In the genomic region with DNA sequence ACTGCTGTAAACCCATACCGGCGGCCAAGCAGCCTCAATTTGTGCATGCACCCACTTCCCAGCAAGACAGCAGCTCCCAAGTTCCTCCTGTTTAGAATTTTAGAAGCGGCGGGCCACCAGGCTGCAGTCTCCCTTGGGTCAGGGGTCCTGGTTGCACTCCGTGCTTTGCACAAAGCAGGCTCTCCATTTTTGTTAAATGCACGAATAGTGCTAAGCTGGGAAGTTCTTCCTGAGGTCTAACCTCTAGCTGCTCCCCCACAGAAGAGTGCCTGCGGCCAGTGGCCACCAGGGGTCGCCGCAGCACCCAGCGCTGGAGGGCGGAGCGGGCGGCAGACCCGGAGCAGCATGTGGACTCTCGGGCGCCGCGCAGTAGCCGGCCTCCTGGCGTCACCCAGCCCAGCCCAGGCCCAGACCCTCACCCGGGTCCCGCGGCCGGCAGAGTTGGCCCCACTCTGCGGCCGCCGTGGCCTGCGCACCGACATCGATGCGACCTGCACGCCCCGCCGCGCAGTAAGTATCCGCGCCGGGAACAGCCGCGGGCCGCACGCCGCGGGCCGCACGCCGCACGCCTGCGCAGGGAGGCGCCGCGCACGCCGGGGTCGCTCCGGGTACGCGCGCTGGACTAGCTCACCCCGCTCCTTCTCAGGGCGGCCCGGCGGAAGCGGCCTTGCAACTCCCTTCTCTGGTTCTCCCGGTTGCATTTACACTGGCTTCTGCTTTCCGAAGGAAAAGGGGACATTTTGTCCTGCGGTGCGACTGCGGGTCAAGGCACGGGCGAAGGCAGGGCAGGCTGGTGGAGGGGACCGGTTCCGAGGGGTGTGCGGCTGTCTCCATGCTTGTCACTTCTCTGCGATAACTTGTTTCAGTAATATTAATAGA, we compare ENCODE assay signal across 1 cellular context.
A peak's percentile ranks its signal among the peaks of the same experiment; 100 is the strongest.
TF ChIP-seq lines count a peak whose summit lies in the region.

A gene (plus strand): TSS at position 315 of the 879 bp plus-strand sequence. CDS start 31 bp downstream, at position 346.

TF ChIP-seq in HepG2, 621 proteins besides CTCF, POLR2A, EP300 and RAD21 (continued from another document and continues in another):
- TF ChIP-seq NBN (conservative IDR thresholded peaks at IDR 0.05) (no peak), TP53 (CRISPR knock-in tag; conservative IDR thresholded peaks at IDR 0.05) (0 out of 2 replicates have a peak, but pooled peaks have one; percentile 47), ZNF451 (CRISPR knock-in tag; IDR thresholded peaks at IDR 0.05) (peak; percentile 33; the same call in 1 of the 2 replicates), ZNF383 (CRISPR knock-in tag; IDR thresholded peaks at IDR 0.05; ENCODE audit: borderline replicate concordance) (no peak), ARHGAP35 (CRISPR knock-in tag; IDR thresholded peaks at IDR 0.05; ENCODE audit: borderline replicate concordance) (no peak), GTF2F1 (IDR thresholded peaks at IDR 0.05; ENCODE audit: low read length) (no peak), ZSCAN29 (CRISPR knock-in tag; conservative IDR thresholded peaks at IDR 0.05) (no peak), NR2F6 (IDR thresholded peaks at IDR 0.05) (0 out of 2 replicates have a peak, but pooled peaks have one; percentile 8), NR2F6 (CRISPR knock-in tag; IDR thresholded peaks at IDR 0.05) (peak; percentile 39; the same call in 1 of the 2 replicates), RNF2 (conservative IDR thresholded peaks at IDR 0.05; ENCODE audit: low read depth) (peak; percentile 88), ZNF891 (CRISPR knock-in tag; IDR thresholded peaks at IDR 0.05) (peak; percentile 34; the same call in 1 of the 2 replicates), RAD51 (IDR thresholded peaks at IDR 0.05; ENCODE audit: borderline replicate concordance) (no peak), PHF5A (CRISPR knock-in tag; IDR thresholded peaks at IDR 0.05; ENCODE audit: low read depth, unreplicated experiment) (peak; percentile 74), ATRX (CRISPR knock-in tag; IDR thresholded peaks at IDR 0.05; ENCODE audit: borderline replicate concordance) (no peak), ARNTL (CRISPR knock-in tag; IDR thresholded peaks at IDR 0.05) (0 out of 2 replicates have a peak, but pooled peaks have one; percentile 34), KDM2A (CRISPR knock-in tag; IDR thresholded peaks at IDR 0.05; ENCODE audit: borderline replicate concordance, low read depth) (peak; percentile 88), ZFP36L1 (CRISPR knock-in tag; IDR thresholded peaks at IDR 0.05) (no peak), NKX3-1 (CRISPR knock-in tag; IDR thresholded peaks at IDR 0.05) (peak; percentile 84), BHLHE40 (IDR thresholded peaks at IDR 0.05; ENCODE audit: low read length) (0 out of 2 replicates have a peak, but pooled peaks have one; percentile 3), SNAPC2 (CRISPR knock-in tag; IDR thresholded peaks at IDR 0.05) (no peak), SMARCE1 (IDR thresholded peaks at IDR 0.05; ENCODE audit: borderline replicate concordance) (no peak), RFXANK (CRISPR knock-in tag; IDR thresholded peaks at IDR 0.05) (0 out of 2 replicates have a peak, but pooled peaks have one; percentile 32), RARA (CRISPR knock-in tag; IDR thresholded peaks at IDR 0.05) (peak; percentile 32; the same call in 1 of the 2 replicates), ZMYM3 (CRISPR knock-in tag; IDR thresholded peaks at IDR 0.05) (peak; percentile 100), ISX (CRISPR knock-in tag; conservative IDR thresholded peaks at IDR 0.05) (no peak; the same call in 1 of the 2 replicates)
- TF ChIP-seq, protein P1, sequence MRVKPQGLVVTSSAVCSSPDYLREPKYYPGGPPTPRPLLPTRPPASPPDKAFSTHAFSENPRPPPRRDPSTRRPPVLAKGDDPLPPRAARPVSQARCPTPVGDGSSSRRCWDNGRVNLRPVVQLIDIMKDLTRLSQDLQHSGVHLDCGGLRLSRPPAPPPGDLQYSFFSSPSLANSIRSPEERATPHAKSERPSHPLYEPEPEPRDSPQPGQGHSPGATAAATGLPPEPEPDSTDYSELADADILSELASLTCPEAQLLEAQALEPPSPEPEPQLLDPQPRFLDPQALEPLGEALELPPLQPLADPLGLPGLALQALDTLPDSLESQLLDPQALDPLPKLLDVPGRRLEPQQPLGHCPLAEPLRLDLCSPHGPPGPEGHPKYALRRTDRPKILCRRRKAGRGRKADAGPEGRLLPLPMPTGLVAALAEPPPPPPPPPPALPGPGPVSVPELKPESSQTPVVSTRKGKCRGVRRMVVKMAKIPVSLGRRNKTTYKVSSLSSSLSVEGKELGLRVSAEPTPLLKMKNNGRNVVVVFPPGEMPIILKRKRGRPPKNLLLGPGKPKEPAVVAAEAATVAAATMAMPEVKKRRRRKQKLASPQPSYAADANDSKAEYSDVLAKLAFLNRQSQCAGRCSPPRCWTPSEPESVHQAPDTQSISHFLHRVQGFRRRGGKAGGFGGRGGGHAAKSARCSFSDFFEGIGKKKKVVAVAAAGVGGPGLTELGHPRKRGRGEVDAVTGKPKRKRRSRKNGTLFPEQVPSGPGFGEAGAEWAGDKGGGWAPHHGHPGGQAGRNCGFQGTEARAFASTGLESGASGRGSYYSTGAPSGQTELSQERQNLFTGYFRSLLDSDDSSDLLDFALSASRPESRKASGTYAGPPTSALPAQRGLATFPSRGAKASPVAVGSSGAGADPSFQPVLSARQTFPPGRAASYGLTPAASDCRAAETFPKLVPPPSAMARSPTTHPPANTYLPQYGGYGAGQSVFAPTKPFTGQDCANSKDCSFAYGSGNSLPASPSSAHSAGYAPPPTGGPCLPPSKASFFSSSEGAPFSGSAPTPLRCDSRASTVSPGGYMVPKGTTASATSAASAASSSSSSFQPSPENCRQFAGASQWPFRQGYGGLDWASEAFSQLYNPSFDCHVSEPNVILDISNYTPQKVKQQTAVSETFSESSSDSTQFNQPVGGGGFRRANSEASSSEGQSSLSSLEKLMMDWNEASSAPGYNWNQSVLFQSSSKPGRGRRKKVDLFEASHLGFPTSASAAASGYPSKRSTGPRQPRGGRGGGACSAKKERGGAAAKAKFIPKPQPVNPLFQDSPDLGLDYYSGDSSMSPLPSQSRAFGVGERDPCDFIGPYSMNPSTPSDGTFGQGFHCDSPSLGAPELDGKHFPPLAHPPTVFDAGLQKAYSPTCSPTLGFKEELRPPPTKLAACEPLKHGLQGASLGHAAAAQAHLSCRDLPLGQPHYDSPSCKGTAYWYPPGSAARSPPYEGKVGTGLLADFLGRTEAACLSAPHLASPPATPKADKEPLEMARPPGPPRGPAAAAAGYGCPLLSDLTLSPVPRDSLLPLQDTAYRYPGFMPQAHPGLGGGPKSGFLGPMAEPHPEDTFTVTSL (CRISPR knock-in tag; IDR thresholded peaks at IDR 0.05; ENCODE audit: borderline replicate concordance) = no peak
- TF ChIP-seq, protein P2, sequence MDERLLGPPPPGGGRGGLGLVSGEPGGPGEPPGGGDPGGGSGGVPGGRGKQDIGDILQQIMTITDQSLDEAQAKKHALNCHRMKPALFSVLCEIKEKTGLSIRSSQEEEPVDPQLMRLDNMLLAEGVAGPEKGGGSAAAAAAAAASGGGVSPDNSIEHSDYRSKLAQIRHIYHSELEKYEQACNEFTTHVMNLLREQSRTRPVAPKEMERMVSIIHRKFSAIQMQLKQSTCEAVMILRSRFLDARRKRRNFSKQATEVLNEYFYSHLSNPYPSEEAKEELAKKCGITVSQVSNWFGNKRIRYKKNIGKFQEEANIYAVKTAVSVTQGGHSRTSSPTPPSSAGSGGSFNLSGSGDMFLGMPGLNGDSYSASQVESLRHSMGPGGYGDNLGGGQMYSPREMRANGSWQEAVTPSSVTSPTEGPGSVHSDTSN (CRISPR knock-in tag; IDR thresholded peaks at IDR 0.05) = no peak
- TF ChIP-seq, protein P3, sequence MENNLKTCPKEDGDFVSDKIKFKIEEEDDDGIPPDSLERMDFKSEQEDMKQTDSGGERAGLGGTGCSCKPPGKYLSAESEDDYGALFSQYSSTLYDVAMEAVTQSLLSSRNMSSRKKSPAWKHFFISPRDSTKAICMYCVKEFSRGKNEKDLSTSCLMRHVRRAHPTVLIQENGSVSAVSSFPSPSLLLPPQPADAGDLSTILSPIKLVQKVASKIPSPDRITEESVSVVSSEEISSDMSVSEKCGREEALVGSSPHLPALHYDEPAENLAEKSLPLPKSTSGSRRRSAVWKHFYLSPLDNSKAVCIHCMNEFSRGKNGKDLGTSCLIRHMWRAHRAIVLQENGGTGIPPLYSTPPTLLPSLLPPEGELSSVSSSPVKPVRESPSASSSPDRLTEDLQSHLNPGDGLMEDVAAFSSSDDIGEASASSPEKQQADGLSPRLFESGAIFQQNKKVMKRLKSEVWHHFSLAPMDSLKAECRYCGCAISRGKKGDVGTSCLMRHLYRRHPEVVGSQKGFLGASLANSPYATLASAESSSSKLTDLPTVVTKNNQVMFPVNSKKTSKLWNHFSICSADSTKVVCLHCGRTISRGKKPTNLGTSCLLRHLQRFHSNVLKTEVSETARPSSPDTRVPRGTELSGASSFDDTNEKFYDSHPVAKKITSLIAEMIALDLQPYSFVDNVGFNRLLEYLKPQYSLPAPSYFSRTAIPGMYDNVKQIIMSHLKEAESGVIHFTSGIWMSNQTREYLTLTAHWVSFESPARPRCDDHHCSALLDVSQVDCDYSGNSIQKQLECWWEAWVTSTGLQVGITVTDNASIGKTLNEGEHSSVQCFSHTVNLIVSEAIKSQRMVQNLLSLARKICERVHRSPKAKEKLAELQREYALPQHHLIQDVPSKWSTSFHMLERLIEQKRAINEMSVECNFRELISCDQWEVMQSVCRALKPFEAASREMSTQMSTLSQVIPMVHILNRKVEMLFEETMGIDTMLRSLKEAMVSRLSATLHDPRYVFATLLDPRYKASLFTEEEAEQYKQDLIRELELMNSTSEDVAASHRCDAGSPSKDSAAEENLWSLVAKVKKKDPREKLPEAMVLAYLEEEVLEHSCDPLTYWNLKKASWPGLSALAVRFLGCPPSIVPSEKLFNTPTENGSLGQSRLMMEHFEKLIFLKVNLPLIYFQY (CRISPR knock-in tag; IDR thresholded peaks at IDR 0.05; ENCODE audit: borderline replicate concordance) = peak; percentile 86; the same call in 1 of the 2 replicates
- TF ChIP-seq, protein P4, sequence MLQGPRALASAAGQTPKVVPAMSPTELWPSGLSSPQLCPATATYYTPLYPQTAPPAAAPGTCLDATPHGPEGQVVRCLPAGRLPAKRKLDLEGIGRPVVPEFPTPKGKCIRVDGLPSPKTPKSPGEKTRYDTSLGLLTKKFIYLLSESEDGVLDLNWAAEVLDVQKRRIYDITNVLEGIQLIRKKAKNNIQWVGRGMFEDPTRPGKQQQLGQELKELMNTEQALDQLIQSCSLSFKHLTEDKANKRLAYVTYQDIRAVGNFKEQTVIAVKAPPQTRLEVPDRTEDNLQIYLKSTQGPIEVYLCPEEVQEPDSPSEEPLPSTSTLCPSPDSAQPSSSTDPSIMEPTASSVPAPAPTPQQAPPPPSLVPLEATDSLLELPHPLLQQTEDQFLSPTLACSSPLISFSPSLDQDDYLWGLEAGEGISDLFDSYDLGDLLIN (CRISPR knock-in tag; IDR thresholded peaks at IDR 0.05; ENCODE audit: borderline replicate concordance) = 0 out of 2 replicates have a peak, but pooled peaks have one; percentile 64
- TF ChIP-seq, protein P5, sequence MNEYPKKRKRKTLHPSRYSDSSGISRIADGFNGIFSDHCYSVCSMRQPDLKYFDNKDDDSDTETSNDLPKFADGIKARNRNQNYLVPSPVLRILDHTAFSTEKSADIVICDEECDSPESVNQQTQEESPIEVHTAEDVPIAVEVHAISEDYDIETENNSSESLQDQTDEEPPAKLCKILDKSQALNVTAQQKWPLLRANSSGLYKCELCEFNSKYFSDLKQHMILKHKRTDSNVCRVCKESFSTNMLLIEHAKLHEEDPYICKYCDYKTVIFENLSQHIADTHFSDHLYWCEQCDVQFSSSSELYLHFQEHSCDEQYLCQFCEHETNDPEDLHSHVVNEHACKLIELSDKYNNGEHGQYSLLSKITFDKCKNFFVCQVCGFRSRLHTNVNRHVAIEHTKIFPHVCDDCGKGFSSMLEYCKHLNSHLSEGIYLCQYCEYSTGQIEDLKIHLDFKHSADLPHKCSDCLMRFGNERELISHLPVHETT (CRISPR knock-in tag; conservative IDR thresholded peaks at IDR 0.05) = no peak
- TF ChIP-seq, protein P6, sequence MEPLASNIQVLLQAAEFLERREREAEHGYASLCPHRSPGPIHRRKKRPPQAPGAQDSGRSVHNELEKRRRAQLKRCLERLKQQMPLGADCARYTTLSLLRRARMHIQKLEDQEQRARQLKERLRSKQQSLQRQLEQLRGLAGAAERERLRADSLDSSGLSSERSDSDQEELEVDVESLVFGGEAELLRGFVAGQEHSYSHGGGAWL (CRISPR knock-in tag; IDR thresholded peaks at IDR 0.05) = peak; percentile 78; the same call in 1 of the 2 replicates
- TF ChIP-seq, protein P7, sequence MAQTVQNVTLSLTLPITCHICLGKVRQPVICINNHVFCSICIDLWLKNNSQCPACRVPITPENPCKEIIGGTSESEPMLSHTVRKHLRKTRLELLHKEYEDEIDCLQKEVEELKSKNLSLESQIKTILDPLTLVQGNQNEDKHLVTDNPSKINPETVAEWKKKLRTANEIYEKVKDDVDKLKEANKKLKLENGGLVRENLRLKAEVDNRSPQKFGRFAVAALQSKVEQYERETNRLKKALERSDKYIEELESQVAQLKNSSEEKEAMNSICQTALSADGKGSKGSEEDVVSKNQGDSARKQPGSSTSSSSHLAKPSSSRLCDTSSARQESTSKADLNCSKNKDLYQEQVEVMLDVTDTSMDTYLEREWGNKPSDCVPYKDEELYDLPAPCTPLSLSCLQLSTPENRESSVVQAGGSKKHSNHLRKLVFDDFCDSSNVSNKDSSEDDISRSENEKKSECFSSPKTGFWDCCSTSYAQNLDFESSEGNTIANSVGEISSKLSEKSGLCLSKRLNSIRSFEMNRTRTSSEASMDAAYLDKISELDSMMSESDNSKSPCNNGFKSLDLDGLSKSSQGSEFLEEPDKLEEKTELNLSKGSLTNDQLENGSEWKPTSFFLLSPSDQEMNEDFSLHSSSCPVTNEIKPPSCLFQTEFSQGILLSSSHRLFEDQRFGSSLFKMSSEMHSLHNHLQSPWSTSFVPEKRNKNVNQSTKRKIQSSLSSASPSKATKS (CRISPR knock-in tag; IDR thresholded peaks at IDR 0.05) = no peak
- TF ChIP-seq, protein P8, sequence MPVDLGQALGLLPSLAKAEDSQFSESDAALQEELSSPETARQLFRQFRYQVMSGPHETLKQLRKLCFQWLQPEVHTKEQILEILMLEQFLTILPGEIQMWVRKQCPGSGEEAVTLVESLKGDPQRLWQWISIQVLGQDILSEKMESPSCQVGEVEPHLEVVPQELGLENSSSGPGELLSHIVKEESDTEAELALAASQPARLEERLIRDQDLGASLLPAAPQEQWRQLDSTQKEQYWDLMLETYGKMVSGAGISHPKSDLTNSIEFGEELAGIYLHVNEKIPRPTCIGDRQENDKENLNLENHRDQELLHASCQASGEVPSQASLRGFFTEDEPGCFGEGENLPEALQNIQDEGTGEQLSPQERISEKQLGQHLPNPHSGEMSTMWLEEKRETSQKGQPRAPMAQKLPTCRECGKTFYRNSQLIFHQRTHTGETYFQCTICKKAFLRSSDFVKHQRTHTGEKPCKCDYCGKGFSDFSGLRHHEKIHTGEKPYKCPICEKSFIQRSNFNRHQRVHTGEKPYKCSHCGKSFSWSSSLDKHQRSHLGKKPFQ (CRISPR knock-in tag; IDR thresholded peaks at IDR 0.05; ENCODE audit: insufficient replicate concordance) = peak; percentile 24
